In genomic region chr3:122758877-122759670, GRCh38 we compare ENCODE assay signal across 12 cellular contexts. TPM values are rescaled to one million over a fixed set of nuclear protein-coding genes. Genes with fewer than 3 reads are reported as not detected.
A peak's percentile ranks its signal among the peaks of the same experiment; 100 is the strongest.
DNase-seq lines count a peak whose midpoint lies in the region; ATAC-seq, FAIRE-seq and TF ChIP-seq lines count a peak whose summit lies in the region.
"Had no signal": no experiment of that assay in that cellular context is flagged by ENCODE, and none has a peak within 500 bp of the region (broad histone marks: within the 10 kb centered on the region; RNA-seq: fewer than 3 reads in every experiment).

No MANE protein-coding gene starts in this region.

- H3K36me3 ChIP-seq in right lobe of liver (peaks cover 0 to 2% (median 0%) of the 10 kb centered on the region in 4 donors), HepG2 (replicated peaks in 1 of 2; ENCODE audit: control insufficient read depth in 1 of 2, insufficient read depth in 2 of 2, low read length in 2 of 2) (0 out of 5 replicates have a peak, but pooled peaks cover 0 to 3% of the 10 kb centered on the region in 2 experiments), BE2C (peaks cover 17% of the 10 kb centered on the region)

- TF ChIP-seq POLR2A in right lobe of liver (IDR thresholded peaks at IDR 0.05) (no peak), HepG2 (IDR thresholded peaks at IDR 0.05; ENCODE audit: insufficient read depth in 1 of 2, low read depth in 2 of 2, low read length in 2 of 2) (no peak)

- H3K4me2 ChIP-seq in HepG2 (ENCODE audit: low read depth, low read length): no peak overlapping the region

- TF ChIP-seq EP300 in HepG2 (IDR thresholded peaks at IDR 0.05; ENCODE audit: low read depth in 2 of 2, low read length in 2 of 2) (no peak), HepG2 (CRISPR knock-in tag; IDR thresholded peaks at IDR 0.05; ENCODE audit: borderline replicate concordance) (no peak)

- H3K9me3 ChIP-seq in right lobe of liver: no peaks in the 10 kb centered on the region
- no peaks in the 10 kb centered on the region for H3K9me3 ChIP-seq in HepG2 (ENCODE audit: low read length)
- H3K9me3 ChIP-seq in BE2C: no peaks in the 10 kb centered on the region
- H3K9me3 ChIP-seq: testis had no signal

- no peak overlapping the region for H2AFZ ChIP-seq in HepG2 (ENCODE audit: low read length)

- TF ChIP-seq RAD21 in HepG2 (CRISPR knock-in tag; IDR thresholded peaks at IDR 0.05): no peak

- WGBS in right lobe of liver (ENCODE audit: insufficient coverage, low coverage, low lambda C conversion rate, missing lambda C conversion rate): 46% methylated on average over 4 of the region's 4 CpGs
- 83% methylated on average over 4 of the region's 4 CpGs for WGBS in HepG2 (ENCODE audit: low lambda C conversion rate)

- CTCF ChIA-PET in HepG2 (lab: Yijun Ruan, JAX; ENCODE audit: low intra/inter-chr PET ratio, low total read pairs): no interaction called here

- ATAC-seq in right lobe of liver: peak; percentile 50 to 64 (median 54)
- ATAC-seq in HepG2: no peak
- peak; percentile 49 for ATAC-seq in left lobe of liver
- ATAC-seq: activated CD4-positive, alpha-beta T cell treated with anti-CD3 and anti-CD28 coated beads for 36 hours; naive thymus-derived CD8-positive, alpha-beta T cell had no signal

- H3K79me2 ChIP-seq in HepG2 (ENCODE audit: insufficient read depth, low read length): no peaks in the 10 kb centered on the region

- H3K4me3 ChIP-seq in right lobe of liver (no peak overlapping the region), HepG2 (replicated peaks in 1 of 3; ENCODE audit: insufficient read depth in 1 of 3, low read depth in 2 of 3, low read length in 3 of 3) (no peak overlapping the region), BE2C (ENCODE audit: low read depth, low read length) (no peak overlapping the region)
- H3K4me3 ChIP-seq: testis had no signal

- in situ Hi-C loops in HepG2 (cut with HindIII; ENCODE audit: extremely low pct_ligation_motif_present, low pct_unique_long_range_greater_than_20kb): loop anchor here (25.0 kb wide), 1 partner anchor 278 kb away; the partner anchor contains the start of gene SEMA5B

- no peaks in the 10 kb centered on the region for H4K20me1 ChIP-seq in HepG2 (ENCODE audit: insufficient read depth, low read length)

- H3K27me3 ChIP-seq in right lobe of liver (no peaks in the 10 kb centered on the region), HepG2 (ENCODE audit: control insufficient read depth in 1 of 2, insufficient read depth in 2 of 2, low read length in 2 of 2) (no peaks in the 10 kb centered on the region), BE2C (no peaks in the 10 kb centered on the region)
- H3K27me3 ChIP-seq: testis had no signal

- no TSS peak for BruUV-seq in HepG2 (replicated peaks; lab: Mats Ljungman, UMichigan)

- FAIRE-seq in HepG2 (lab: Jason Lieb, UNC): no peak
- FAIRE-seq: kidney had no signal

- POLR2A ChIA-PET in HepG2 (lab: Yijun Ruan, JAX): no interaction called here

- no peak for DNase-seq in right lobe of liver
- no peak for DNase-seq in HepG2 (ENCODE audit: low spot score)
- DNase-seq in amniotic epithelial cell (ENCODE audit: low read depth): peak; percentile 34
- no peak for DNase-seq in left lobe of liver (ENCODE audit: low spot score)
- DNase-seq in HK-2 (ENCODE audit: unreplicated experiment): no peak
- no peak for DNase-seq in activated gamma-delta T cell treated with Interleukin-2 at 50 U/mL for 16 hours
- no peak for DNase-seq in NCI-H1092 (lab: John Stamatoyannopoulos, UW)
- no peak for DNase-seq in BE2C
- DNase-seq: activated CD4-positive, alpha-beta T cell treated with anti-CD3 and anti-CD28 coated beads for 36 hours; kidney; naive thymus-derived CD8-positive, alpha-beta T cell; testis had no signal

- H3K27ac ChIP-seq in right lobe of liver (no peak overlapping the region), HepG2 (ENCODE audit: extremely low read length, insufficient read depth, low read length) (no peak overlapping the region)

- intact Hi-C loops in right lobe of liver (cut with DNase I): no loop called here
- intact Hi-C loops in HepG2 (cut with micrococcal nuclease; ENCODE audit: unreplicated experiment): loop anchor here (10.0 kb wide), 1 partner anchor 96 kb away; no protein-coding TSS in a partner anchor

- H3K4me1 ChIP-seq in right lobe of liver (peaks cover 0 to 7% (median 0%) of the 10 kb centered on the region in 4 donors), HepG2 (ENCODE audit: insufficient read depth, low read length) (no peaks in the 10 kb centered on the region), BE2C (no peaks in the 10 kb centered on the region)
- H3K4me1 ChIP-seq: testis had no signal

- TF ChIP-seq CTCF in right lobe of liver (IDR thresholded peaks at IDR 0.05): no peak
- no peak for TF ChIP-seq CTCF in HepG2 (CRISPR knock-in tag; IDR thresholded peaks at IDR 0.05)
- TF ChIP-seq CTCF in BE2C (IDR thresholded peaks at IDR 0.05; ENCODE audit: low read depth, low read length): no peak

- no peak overlapping the region for H3K9ac ChIP-seq in HepG2 (ENCODE audit: insufficient read depth, low read depth, low read length)

TF ChIP-seq in HepG2, 621 proteins besides CTCF, POLR2A, EP300 and RAD21 (continues in another document):
- no peak for TF ChIP-seq KLF15 (CRISPR knock-in tag; IDR thresholded peaks at IDR 0.05; ENCODE audit: borderline replicate concordance)
- TF ChIP-seq, protein P1, sequence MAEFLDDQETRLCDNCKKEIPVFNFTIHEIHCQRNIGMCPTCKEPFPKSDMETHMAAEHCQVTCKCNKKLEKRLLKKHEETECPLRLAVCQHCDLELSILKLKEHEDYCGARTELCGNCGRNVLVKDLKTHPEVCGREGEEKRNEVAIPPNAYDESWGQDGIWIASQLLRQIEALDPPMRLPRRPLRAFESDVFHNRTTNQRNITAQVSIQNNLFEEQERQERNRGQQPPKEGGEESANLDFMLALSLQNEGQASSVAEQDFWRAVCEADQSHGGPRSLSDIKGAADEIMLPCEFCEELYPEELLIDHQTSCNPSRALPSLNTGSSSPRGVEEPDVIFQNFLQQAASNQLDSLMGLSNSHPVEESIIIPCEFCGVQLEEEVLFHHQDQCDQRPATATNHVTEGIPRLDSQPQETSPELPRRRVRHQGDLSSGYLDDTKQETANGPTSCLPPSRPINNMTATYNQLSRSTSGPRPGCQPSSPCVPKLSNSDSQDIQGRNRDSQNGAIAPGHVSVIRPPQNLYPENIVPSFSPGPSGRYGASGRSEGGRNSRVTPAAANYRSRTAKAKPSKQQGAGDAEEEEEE (CRISPR knock-in tag; IDR thresholded peaks at IDR 0.05; ENCODE audit: borderline replicate concordance): no peak

RNA-seq across cellular contexts. Expression of gene HSPBAP1, which starts 34.6 kb away (rescaled TPM):
- total RNA-seq in right lobe of liver (1 to 10 TPM; 2.4 to 4.0 (median 3.3) TPM), HepG2 (2016; rRNA removed; fragmentation: Illumina TruSeq; extraction: Trizol) (5.1 and 5.7 TPM in 2 replicates), left lobe of liver (2.5 TPM)
- 1.9 and 3.0 TPM in 2 replicates for total RNA-seq in HepG2 (2016; cell fraction: cytosol; rRNA removed; fragmentation: Illumina TruSeq; extraction: Trizol; ENCODE audit: low read depth)
- total RNA-seq in HepG2 (2016; cell fraction: insoluble cytoplasmic fraction; rRNA removed; fragmentation: Illumina TruSeq; extraction: Trizol): 4.4 and 5.3 TPM in 2 replicates
- 2.2 and 3.2 TPM in 2 replicates for total RNA-seq in HepG2 (2016; cell fraction: membrane; rRNA removed; fragmentation: Illumina TruSeq; extraction: Trizol)
- total RNA-seq in HepG2 (2016; cell fraction: nucleus; rRNA removed; fragmentation: Illumina TruSeq; extraction: Trizol): 5.3 and 7.2 TPM in 2 replicates
- 3.6 and 4.2 TPM in 2 replicates for polyA plus RNA-seq in HepG2 (2011; rRNA removed)
- 1.7 and 2.3 TPM in 2 replicates for polyA plus RNA-seq in HepG2 (2011; cell fraction: cytosol; rRNA removed)
- 4.2 and 5.9 TPM in 2 replicates for polyA plus RNA-seq in HepG2 (2011; cell fraction: nucleus; rRNA removed)
- polyA plus RNA-seq in HepG2 (2012): 2.9 and 3.4 TPM in 2 replicates
- polyA plus RNA-seq in HepG2 (2016; cell fraction: cytosol; fragmentation: Illumina TruSeq; extraction: Trizol; ENCODE audit: low read depth): 0.77 and 0.87 TPM in 2 replicates
- polyA plus RNA-seq in HepG2 (2016; cell fraction: insoluble cytoplasmic fraction; fragmentation: Illumina TruSeq; extraction: Trizol; ENCODE audit: low read depth): 4.3 and 5.0 TPM in 2 replicates
- 0.88 and 1.1 TPM in 2 replicates for polyA plus RNA-seq in HepG2 (2016; cell fraction: membrane; fragmentation: Illumina TruSeq; extraction: Trizol; ENCODE audit: low read depth)
- 11.7 and 12.8 TPM in 2 replicates for polyA plus RNA-seq in HepG2 (2016; cell fraction: nucleus; fragmentation: Illumina TruSeq; extraction: Trizol; ENCODE audit: insufficient read depth, low read depth)
- polyA minus RNA-seq in HepG2 (2011; rRNA and poly(A)+ RNA removed; ENCODE audit: low replicate concordance): 1.4 and 10.3 TPM in 2 replicates
- 1.4 and 1.5 TPM in 2 replicates for polyA minus RNA-seq in HepG2 (2011; cell fraction: cytosol; rRNA and poly(A)+ RNA removed)
- 8.5 and 9.3 TPM in 2 replicates for polyA minus RNA-seq in HepG2 (2011; cell fraction: nucleus; rRNA and poly(A)+ RNA removed)
- 6.9 TPM for polyA plus RNA-seq in BE2C (2012; ENCODE audit: insufficient read depth, insufficient read length, low read depth)

RNA-seq across cellular contexts. Expression of gene SLC49A4, which starts 35.8 kb away (rescaled TPM):
- total RNA-seq in right lobe of liver (1 to 10 TPM; 5.5 to 8.6 (median 6.7) TPM), HepG2 (2016; rRNA removed; fragmentation: Illumina TruSeq; extraction: Trizol) (9.4 and 16.3 TPM in 2 replicates), left lobe of liver (5.9 TPM)
- total RNA-seq in HepG2 (2016; cell fraction: cytosol; rRNA removed; fragmentation: Illumina TruSeq; extraction: Trizol; ENCODE audit: low read depth): 2.0 and 2.7 TPM in 2 replicates
- 10.0 and 16.3 TPM in 2 replicates for total RNA-seq in HepG2 (2016; cell fraction: insoluble cytoplasmic fraction; rRNA removed; fragmentation: Illumina TruSeq; extraction: Trizol)
- 6.0 and 6.2 TPM in 2 replicates for total RNA-seq in HepG2 (2016; cell fraction: membrane; rRNA removed; fragmentation: Illumina TruSeq; extraction: Trizol)
- 14.5 and 15.3 TPM in 2 replicates for total RNA-seq in HepG2 (2016; cell fraction: nucleus; rRNA removed; fragmentation: Illumina TruSeq; extraction: Trizol)
- 6.3 and 6.5 TPM in 2 replicates for polyA plus RNA-seq in HepG2 (2011; rRNA removed)
- polyA plus RNA-seq in HepG2 (2011; cell fraction: cytosol; rRNA removed): 4.1 and 8.1 TPM in 2 replicates
- 2.3 and 3.4 TPM in 2 replicates for polyA plus RNA-seq in HepG2 (2011; cell fraction: nucleus; rRNA removed)
- 5.2 and 7.3 TPM in 2 replicates for polyA plus RNA-seq in HepG2 (2012)
- 2.3 and 2.5 TPM in 2 replicates for polyA plus RNA-seq in HepG2 (2016; cell fraction: cytosol; fragmentation: Illumina TruSeq; extraction: Trizol; ENCODE audit: low read depth)
- 8.2 and 8.5 TPM in 2 replicates for polyA plus RNA-seq in HepG2 (2016; cell fraction: insoluble cytoplasmic fraction; fragmentation: Illumina TruSeq; extraction: Trizol; ENCODE audit: low read depth)
- polyA plus RNA-seq in HepG2 (2016; cell fraction: membrane; fragmentation: Illumina TruSeq; extraction: Trizol; ENCODE audit: low read depth): 3.9 and 5.1 TPM in 2 replicates
- 17.8 and 23.3 TPM in 2 replicates for polyA plus RNA-seq in HepG2 (2016; cell fraction: nucleus; fragmentation: Illumina TruSeq; extraction: Trizol; ENCODE audit: insufficient read depth, low read depth)
- 10.7 and 21.5 TPM in 2 replicates for polyA minus RNA-seq in HepG2 (2011; rRNA and poly(A)+ RNA removed; ENCODE audit: low replicate concordance)
- 8.0 and 9.1 TPM in 2 replicates for polyA minus RNA-seq in HepG2 (2011; cell fraction: cytosol; rRNA and poly(A)+ RNA removed)
- 6.3 and 8.5 TPM in 2 replicates for polyA minus RNA-seq in HepG2 (2011; cell fraction: nucleus; rRNA and poly(A)+ RNA removed)
- 2.9 TPM for polyA plus RNA-seq in BE2C (2012; ENCODE audit: insufficient read depth, insufficient read length, low read depth)
